21 cellular contexts compared by ENCODE assay signal in genomic region chr22:17596226-17596625, GRCh38. TPM values are rescaled to one million over a fixed set of nuclear protein-coding genes. Genes with fewer than 3 reads are reported as not detected.
"Had no signal": no experiment of that assay in that cellular context is flagged by ENCODE, and none has a peak within 500 bp of the region (broad histone marks: within the 10 kb centered on the region; RNA-seq: fewer than 3 reads in every experiment).

No MANE protein-coding gene starts in this region.

- H3K4me3 Mint-ChIP-seq: activated CD4-positive, alpha-beta T cell treated with anti-CD3 and anti-CD28 coated beads, Interleukin-2, amount 10 ng/mL, durations not matched to agents 24 days and 14 days; activated CD8-positive, alpha-beta T cell treated with anti-CD3 and anti-CD28 coated beads, Interleukin-2, amount 10 ng/mL, durations not matched to agents 7 days and 5 days; activated naive CD8-positive, alpha-beta T cell treated with anti-CD3 and anti-CD28 coated beads for 36 hours; central memory CD8-positive, alpha-beta T cell; type B pancreatic cell had no signal

- H3K27ac Mint-ChIP-seq: activated CD4-positive, alpha-beta T cell treated with anti-CD3 and anti-CD28 coated beads, Interleukin-2, amount 10 ng/mL, durations not matched to agents 24 days and 14 days; activated CD8-positive, alpha-beta T cell treated with anti-CD3 and anti-CD28 coated beads, Interleukin-2, amount 10 ng/mL, durations not matched to agents 7 days and 5 days; activated T-helper 2 cell treated with anti-CD3 and anti-CD28 coated beads, Interferon-gamma antibody, Interleukin-2, Interleukin-4, amounts not matched to agents 10 μg/mL and 5 μg/mL and 100 μg/mL, durations not matched to agents 14 hours and 24 hours and 36 hours; type B pancreatic cell had no signal

- ATAC-seq: activated CD4-positive, CD25-positive, alpha-beta regulatory T cell treated with anti-CD3 and anti-CD28 coated beads, Interleukin-2, amount 50 U/mL, for 24 hours; activated CD8-positive, alpha-beta T cell treated with anti-CD3 and anti-CD28 coated beads, Interleukin-2, amount 10 ng/mL, durations not matched to agents 7 days and 5 days; right lobe of liver had no signal

- DNase-seq: activated CD4-positive, alpha-beta T cell treated with anti-CD3 and anti-CD28 coated beads, Interleukin-2, amount 10 ng/mL, durations not matched to agents 24 days and 14 days; activated CD8-positive, alpha-beta T cell treated with anti-CD3 and anti-CD28 coated beads, Interleukin-2, amount 10 ng/mL, durations not matched to agents 7 days and 5 days; activated naive CD4-positive, alpha-beta T cell treated with Interleukin-2 at 50 U/mL for 16 hours; activated naive CD8-positive, alpha-beta T cell treated with anti-CD3 and anti-CD28 coated beads for 36 hours; effector memory CD4-positive, alpha-beta T cell; glutamatergic neuron; left ventricle myocardium inferior; nucleus accumbens; right lobe of liver; stimulated activated CD4-positive, alpha-beta T cell treated with anti-CD3 and anti-CD28 coated beads, Interleukin-2, amount 100 ng/mL, for 48 hours; stimulated activated CD8-positive, alpha-beta memory T cell treated with anti-CD3 and anti-CD28 coated beads, Interleukin-4, amount 100 ng/mL, for 48 hours; stimulated activated naive CD4-positive, alpha-beta T cell treated with Interleukin-2 at 50 U/mL for 16 hours had no signal

- H3K27me3 Mint-ChIP-seq: activated CD4-positive, alpha-beta T cell treated with anti-CD3 and anti-CD28 coated beads, Interleukin-2, amount 10 ng/mL, durations not matched to agents 24 days and 14 days; activated naive CD8-positive, alpha-beta T cell treated with anti-CD3 and anti-CD28 coated beads for 36 hours; central memory CD8-positive, alpha-beta T cell; type B pancreatic cell had no signal

- H3K4me1 Mint-ChIP-seq: activated CD4-positive, alpha-beta T cell treated with anti-CD3 and anti-CD28 coated beads, Interleukin-2, amount 10 ng/mL, durations not matched to agents 24 days and 14 days; activated naive CD8-positive, alpha-beta T cell treated with anti-CD3 and anti-CD28 coated beads for 36 hours; central memory CD8-positive, alpha-beta T cell had no signal

- H3K9me3 Mint-ChIP-seq: activated CD4-positive, alpha-beta T cell treated with anti-CD3 and anti-CD28 coated beads, Interleukin-2, amount 10 ng/mL, durations not matched to agents 24 days and 14 days; activated naive CD8-positive, alpha-beta T cell treated with anti-CD3 and anti-CD28 coated beads for 36 hours; activated T-helper 2 cell treated with anti-CD3 and anti-CD28 coated beads, Interferon-gamma antibody, Interleukin-2, Interleukin-4, amounts not matched to agents 10 μg/mL and 5 μg/mL and 100 μg/mL, durations not matched to agents 14 hours and 24 hours and 36 hours; central memory CD8-positive, alpha-beta T cell; type B pancreatic cell had no signal

RNA-seq across cellular contexts. Expression of gene SLC25A18, which starts 32.9 kb away (rescaled TPM):
- total RNA-seq: activated CD4-positive, alpha-beta T cell treated with anti-CD3 and anti-CD28 coated beads, Interleukin-2, amount 10 ng/mL, durations not matched to agents 24 days and 14 days; activated CD8-positive, alpha-beta T cell treated with anti-CD3 and anti-CD28 coated beads, Interleukin-2, amount 10 ng/mL, durations not matched to agents 7 days and 5 days; activated naive CD8-positive, alpha-beta T cell treated with anti-CD3 and anti-CD28 coated beads for 36 hours; activated T-helper 2 cell treated with anti-CD3 and anti-CD28 coated beads, Interferon-gamma antibody, Interleukin-2, Interleukin-4, amounts not matched to agents 10 μg/mL and 5 μg/mL and 100 μg/mL, durations not matched to agents 14 hours and 24 hours and 36 hours; dermis microvascular lymphatic vessel endothelial cell; lung microvascular endothelial cell; myocyte; T-helper 2 cell treated with Interferon-gamma antibody and Interleukin-4, amounts not matched to agents 100 ng/mL and 5 ng/mL, for 36 hours; thoracic aorta had no signal
